In genomic region chr21:42913461-42913860, GRCh38 we compare ENCODE assay signal across 28 cellular contexts. TPM values are rescaled to one million over a fixed set of nuclear protein-coding genes. Genes with fewer than 3 reads are reported as not detected.
A peak's percentile ranks its signal among the peaks of the same experiment; 100 is the strongest.
DNase-seq lines count a peak whose midpoint lies in the region; ATAC-seq, FAIRE-seq and TF ChIP-seq lines count a peak whose summit lies in the region.
"Had no signal": no experiment of that assay in that cellular context is flagged by ENCODE, and none has a peak within 500 bp of the region (broad histone marks: within the 10 kb centered on the region; RNA-seq: fewer than 3 reads in every experiment).

No MANE protein-coding gene starts in this region.

- no peak for ATAC-seq in activated naive CD4-positive, alpha-beta T cell treated with anti-CD3 and anti-CD28 coated beads, Interleukin-2, amount 50 U/mL, for 72 hours
- no peak for ATAC-seq in effector memory CD8-positive, alpha-beta T cell (replicated peaks)
- ATAC-seq in HepG2 (peak; percentile 22; the same call in 1 of the 3 replicates), left colon (no peak)
- no peak for ATAC-seq in natural killer cell treated with Interleukin-12 subunit alpha and Interleukin-12 subunit beta and Interleukin-15 and Interleukin-18, amount 100 ng/mL, for 72 hours
- ATAC-seq: activated CD8-positive, alpha-beta memory T cell treated with anti-CD3 and anti-CD28 coated beads, Interleukin-2, amount 10 ng/mL, durations not matched to agents 7 days and 5 days; lower lobe of right lung had no signal

- TF ChIP-seq CTCF in HepG2 (CRISPR knock-in tag; IDR thresholded peaks at IDR 0.05) = no peak

- H3K36me3 Mint-ChIP-seq in activated naive CD4-positive, alpha-beta T cell treated with anti-CD3 and anti-CD28 coated beads, Interleukin-2, amount 50 U/mL, for 72 hours = no peaks in the 10 kb centered on the region
- peaks cover 39% of the 10 kb centered on the region for H3K36me3 Mint-ChIP-seq in effector memory CD8-positive, alpha-beta T cell (ENCODE audit: insufficient read depth)
- peaks cover 7% of the 10 kb centered on the region for H3K36me3 Mint-ChIP-seq in natural killer cell treated with Interleukin-12 subunit alpha and Interleukin-12 subunit beta and Interleukin-15 and Interleukin-18, amount 100 ng/mL, for 72 hours

- no peak for TF ChIP-seq EP300 in HepG2 (IDR thresholded peaks at IDR 0.05; ENCODE audit: low read depth in 2 of 2, low read length in 2 of 2)
- TF ChIP-seq EP300 in HepG2 (CRISPR knock-in tag; IDR thresholded peaks at IDR 0.05; ENCODE audit: borderline replicate concordance) = no peak

- no peaks in the 10 kb centered on the region for H3K9me3 Mint-ChIP-seq in activated naive CD4-positive, alpha-beta T cell treated with anti-CD3 and anti-CD28 coated beads, Interleukin-2, amount 50 U/mL, for 72 hours
- H3K9me3 Mint-ChIP-seq in effector memory CD8-positive, alpha-beta T cell = no peaks in the 10 kb centered on the region
- H3K9me3 Mint-ChIP-seq in natural killer cell treated with Interleukin-12 subunit alpha and Interleukin-12 subunit beta and Interleukin-15 and Interleukin-18, amount 100 ng/mL, for 72 hours = no peaks in the 10 kb centered on the region

- CTCF ChIA-PET in HepG2 (lab: Yijun Ruan, JAX; ENCODE audit: low intra/inter-chr PET ratio, low total read pairs) = no interaction called here

- no peak for DNase-seq in activated naive CD4-positive, alpha-beta T cell treated with anti-CD3 and anti-CD28 coated beads, Interleukin-2, amount 50 U/mL, for 72 hours (ENCODE audit: low spot score in 2 of 2)
- no peak for DNase-seq in activated naive CD4-positive, alpha-beta T cell treated with Interleukin-2 at 50 U/mL for 16 hours
- no peak for DNase-seq in effector memory CD8-positive, alpha-beta T cell
- no peak for DNase-seq in HepG2 (ENCODE audit: low spot score)
- no peak for DNase-seq in erythroblast (lab: John Stamatoyannopoulos, UW)
- no peak for DNase-seq in natural killer cell treated with Interleukin-12 subunit alpha and Interleukin-12 subunit beta and Interleukin-15 and Interleukin-18, amount 100 ng/mL, for 72 hours (ENCODE audit: low spot score)
- DNase-seq in left colon = no peak
- DNase-seq in activated CD4-positive, alpha-beta T cell treated with anti-CD3 and anti-CD28 coated beads for 4 hours = no peak
- DNase-seq: activated CD4-positive, alpha-beta T cell treated with anti-CD3 and anti-CD28 coated beads for 1 hour; activated CD8-positive, alpha-beta memory T cell treated with anti-CD3 and anti-CD28 coated beads, Interleukin-2, amount 10 ng/mL, durations not matched to agents 7 days and 5 days; amniotic stem cell; caudate nucleus; dorsolateral prefrontal cortex; head of caudate nucleus; lower lobe of right lung; NCI-H524 treated with DMSO at 0.1 percent for 48 hours; ovary; right lobe of liver; stimulated activated CD4-positive, alpha-beta T cell treated with anti-CD3 and anti-CD28 coated beads, Interleukin-15, amount 100 ng/mL, for 24 hours had no signal

- TF ChIP-seq RAD21 in HepG2 (CRISPR knock-in tag; IDR thresholded peaks at IDR 0.05) = no peak

- H3K79me2 ChIP-seq in HepG2 (ENCODE audit: insufficient read depth, low read length) = no peaks in the 10 kb centered on the region

- in situ Hi-C loops in HepG2 (cut with HindIII; ENCODE audit: extremely low pct_ligation_motif_present, low pct_unique_long_range_greater_than_20kb) = no loop called here

- no peak for FAIRE-seq in HepG2 (lab: Jason Lieb, UNC)
- FAIRE-seq: A204.1, D721Med, GM18507, urothelium cell line had no signal

- no peak for TF ChIP-seq POLR2A in HepG2 (IDR thresholded peaks at IDR 0.05; ENCODE audit: insufficient read depth in 1 of 2, low read depth in 2 of 2, low read length in 2 of 2)
- TF ChIP-seq POLR2A in erythroblast (IDR thresholded peaks at IDR 0.05; ENCODE audit: low read length) = no peak

- WGBS in HepG2 (ENCODE audit: low lambda C conversion rate) = 100% methylated on average over 1 of the region's 6 CpGs

- H2AFZ ChIP-seq in HepG2 (ENCODE audit: low read length) = no peak overlapping the region

- intact Hi-C loops in HepG2 (cut with micrococcal nuclease; ENCODE audit: unreplicated experiment) (no loop called here), left colon (cut with DNase I, micrococcal nuclease) (no loop called here)

- H3K9me3 ChIP-seq in HepG2 (ENCODE audit: low read length) = no peaks in the 10 kb centered on the region
- H3K9me3 ChIP-seq: BLaER1, lower lobe of right lung, ovary, right lobe of liver had no signal

- no peak overlapping the region for H3K4me2 ChIP-seq in HepG2 (ENCODE audit: low read depth, low read length)
- H3K4me2 ChIP-seq: BLaER1 had no signal

- no peaks in the 10 kb centered on the region for H4K20me1 ChIP-seq in HepG2 (ENCODE audit: insufficient read depth, low read length)
- H4K20me1 ChIP-seq: BLaER1 had no signal

- H3K9ac ChIP-seq in HepG2 (ENCODE audit: insufficient read depth, low read depth, low read length) = no peak overlapping the region
- H3K9ac ChIP-seq: BLaER1 had no signal

- no peak overlapping the region for H3K4me3 Mint-ChIP-seq in effector memory CD8-positive, alpha-beta T cell
- no peak overlapping the region for H3K4me3 Mint-ChIP-seq in natural killer cell treated with Interleukin-12 subunit alpha and Interleukin-12 subunit beta and Interleukin-15 and Interleukin-18, amount 100 ng/mL, for 72 hours
- H3K4me3 Mint-ChIP-seq: activated CD8-positive, alpha-beta memory T cell treated with anti-CD3 and anti-CD28 coated beads, Interleukin-2, amount 10 ng/mL, durations not matched to agents 7 days and 5 days had no signal

- no peaks in the 10 kb centered on the region for H3K4me1 ChIP-seq in HepG2 (ENCODE audit: insufficient read depth, low read length)
- H3K4me1 ChIP-seq: BLaER1, lower lobe of right lung, right lobe of liver had no signal

- peak overlapping the region; percentile 61 to 77 for H3K27ac Mint-ChIP-seq in activated naive CD4-positive, alpha-beta T cell treated with anti-CD3 and anti-CD28 coated beads, Interleukin-2, amount 50 U/mL, for 72 hours
- peak overlapping the region; percentile 15 to 30 for H3K27ac Mint-ChIP-seq in effector memory CD8-positive, alpha-beta T cell
- no peak overlapping the region for H3K27ac Mint-ChIP-seq in natural killer cell treated with Interleukin-12 subunit alpha and Interleukin-12 subunit beta and Interleukin-15 and Interleukin-18, amount 100 ng/mL, for 72 hours
- H3K27ac Mint-ChIP-seq: activated CD8-positive, alpha-beta memory T cell treated with anti-CD3 and anti-CD28 coated beads, Interleukin-2, amount 10 ng/mL, durations not matched to agents 7 days and 5 days had no signal

- POLR2A ChIA-PET in HepG2 (lab: Yijun Ruan, JAX) = interaction anchor here (0.6 kb wide), 1 partner anchor 21 kb away, joined by 3 read pairs; the partner anchor contains the start of gene NDUFV3

- H3K27me3 Mint-ChIP-seq in effector memory CD8-positive, alpha-beta T cell = no peaks in the 10 kb centered on the region
- H3K27me3 Mint-ChIP-seq in natural killer cell treated with Interleukin-12 subunit alpha and Interleukin-12 subunit beta and Interleukin-15 and Interleukin-18, amount 100 ng/mL, for 72 hours = no peaks in the 10 kb centered on the region
- H3K27me3 Mint-ChIP-seq: activated CD8-positive, alpha-beta memory T cell treated with anti-CD3 and anti-CD28 coated beads, Interleukin-2, amount 10 ng/mL, durations not matched to agents 7 days and 5 days had no signal

- H3K4me1 Mint-ChIP-seq in effector memory CD8-positive, alpha-beta T cell (ENCODE audit: low read depth in 2 of 2) = no peaks in the 10 kb centered on the region
- no peaks in the 10 kb centered on the region for H3K4me1 Mint-ChIP-seq in natural killer cell treated with Interleukin-12 subunit alpha and Interleukin-12 subunit beta and Interleukin-15 and Interleukin-18, amount 100 ng/mL, for 72 hours (ENCODE audit: low read depth in 2 of 2)

- H3K36me3 ChIP-seq in HepG2 (replicated peaks in 1 of 2; ENCODE audit: control insufficient read depth in 1 of 2, insufficient read depth in 2 of 2, low read length in 2 of 2) = peaks cover 3 to 21% of the 10 kb centered on the region in 2 experiments; a peak in 3 of 5 replicates
- H3K36me3 ChIP-seq: ovary had no signal

- BruUV-seq in HepG2 (replicated peaks; lab: Mats Ljungman, UMichigan) = no TSS peak

- H3K27me3 ChIP-seq in HepG2 (ENCODE audit: control insufficient read depth in 1 of 2, insufficient read depth in 2 of 2, low read length in 2 of 2) = no peaks in the 10 kb centered on the region; a peak in 1 of 5 replicates
- H3K27me3 ChIP-seq: BLaER1, dorsolateral prefrontal cortex, ovary, right lobe of liver had no signal

- H3K4me3 ChIP-seq in HepG2 (replicated peaks in 1 of 3; ENCODE audit: insufficient read depth in 1 of 3, low read depth in 2 of 3, low read length in 3 of 3) = no peak overlapping the region
- H3K4me3 ChIP-seq: BLaER1, dorsolateral prefrontal cortex, lower lobe of right lung, ovary, right lobe of liver had no signal

- H3K27ac ChIP-seq in HepG2 (ENCODE audit: extremely low read length, insufficient read depth, low read length) = no peak overlapping the region
- H3K27ac ChIP-seq: BLaER1, epithelial cell of prostate, lower lobe of right lung, ovary, right lobe of liver had no signal

RNA-seq across cellular contexts. Expression of gene ERVH48-1, which starts 12.0 kb away (rescaled TPM):
- 1 to 10 TPM in 1 of 2 donors, under 1 TPM in 1; 0.18 to 2.7 TPM for total RNA-seq in activated naive CD4-positive, alpha-beta T cell treated with anti-CD3 and anti-CD28 coated beads, Interleukin-2, amount 50 U/mL, for 72 hours
- total RNA-seq in HepG2 (2016; rRNA removed; fragmentation: Illumina TruSeq; extraction: Trizol) (not detected in 2 replicates), left colon (not detected)
- total RNA-seq in HepG2 (2016; cell fraction: cytosol; rRNA removed; fragmentation: Illumina TruSeq; extraction: Trizol; ENCODE audit: low read depth) = not detected in 2 replicates
- total RNA-seq in HepG2 (2016; cell fraction: insoluble cytoplasmic fraction; rRNA removed; fragmentation: Illumina TruSeq; extraction: Trizol) = not detected in 2 replicates
- total RNA-seq in HepG2 (2016; cell fraction: membrane; rRNA removed; fragmentation: Illumina TruSeq; extraction: Trizol) = not detected in 2 replicates
- not detected in 2 replicates for total RNA-seq in HepG2 (2016; cell fraction: nucleus; rRNA removed; fragmentation: Illumina TruSeq; extraction: Trizol)
- 1.0 and 1.8 TPM in 2 replicates for polyA plus RNA-seq in HepG2 (2011; rRNA removed)
- polyA plus RNA-seq in HepG2 (2011; cell fraction: cytosol; rRNA removed) = 1.00 and 1.2 TPM in 2 replicates
- 0.40 and 0.58 TPM in 2 replicates for polyA plus RNA-seq in HepG2 (2011; cell fraction: nucleus; rRNA removed)
- 1.5 and 1.6 TPM in 2 replicates for polyA plus RNA-seq in HepG2 (2012)
- polyA plus RNA-seq in HepG2 (2016; cell fraction: cytosol; fragmentation: Illumina TruSeq; extraction: Trizol; ENCODE audit: low read depth) = not detected in 2 replicates
- polyA plus RNA-seq in HepG2 (2016; cell fraction: insoluble cytoplasmic fraction; fragmentation: Illumina TruSeq; extraction: Trizol; ENCODE audit: low read depth) = not detected in 2 replicates
- not detected in 2 replicates for polyA plus RNA-seq in HepG2 (2016; cell fraction: membrane; fragmentation: Illumina TruSeq; extraction: Trizol; ENCODE audit: low read depth)
- not detected in 2 replicates for polyA plus RNA-seq in HepG2 (2016; cell fraction: nucleus; fragmentation: Illumina TruSeq; extraction: Trizol; ENCODE audit: insufficient read depth, low read depth)
- polyA minus RNA-seq in HepG2 (2011; rRNA and poly(A)+ RNA removed; ENCODE audit: low replicate concordance) = 0.84 and 1.8 TPM in 2 replicates
- 0.30 and 0.44 TPM in 2 replicates for polyA minus RNA-seq in HepG2 (2011; cell fraction: cytosol; rRNA and poly(A)+ RNA removed)
- polyA minus RNA-seq in HepG2 (2011; cell fraction: nucleus; rRNA and poly(A)+ RNA removed) = 0.13 and 0.25 TPM in 2 replicates
- total RNA-seq in natural killer cell treated with Interleukin-12 subunit alpha and Interleukin-12 subunit beta and Interleukin-15 and Interleukin-18, amount 100 ng/mL, for 72 hours = not detected
- total RNA-seq: activated CD8-positive, alpha-beta memory T cell treated with anti-CD3 and anti-CD28 coated beads, Interleukin-2, amount 10 ng/mL, durations not matched to agents 7 days and 5 days; dorsolateral prefrontal cortex; lower lobe of right lung; myocyte; RPMI7951; subcutaneous adipose tissue had no signal
- polyA plus RNA-seq: ovary had no signal

RNA-seq across cellular contexts. Expression of gene NDUFV3, which starts 20.4 kb away (rescaled TPM):
- 10 to 100 TPM; 25.3 to 25.7 TPM for total RNA-seq in activated naive CD4-positive, alpha-beta T cell treated with anti-CD3 and anti-CD28 coated beads, Interleukin-2, amount 50 U/mL, for 72 hours
- total RNA-seq in HepG2 (2016; rRNA removed; fragmentation: Illumina TruSeq; extraction: Trizol) = 29.6 and 35.7 TPM in 2 replicates
- total RNA-seq in HepG2 (2016; cell fraction: cytosol; rRNA removed; fragmentation: Illumina TruSeq; extraction: Trizol; ENCODE audit: low read depth) = 10.7 and 12.6 TPM in 2 replicates
- 29.5 and 34.4 TPM in 2 replicates for total RNA-seq in HepG2 (2016; cell fraction: insoluble cytoplasmic fraction; rRNA removed; fragmentation: Illumina TruSeq; extraction: Trizol)
- 17.4 and 17.6 TPM in 2 replicates for total RNA-seq in HepG2 (2016; cell fraction: membrane; rRNA removed; fragmentation: Illumina TruSeq; extraction: Trizol)
- total RNA-seq in HepG2 (2016; cell fraction: nucleus; rRNA removed; fragmentation: Illumina TruSeq; extraction: Trizol) = 14.6 and 17.9 TPM in 2 replicates
- polyA plus RNA-seq in HepG2 (2011; rRNA removed) = 14.2 and 15.4 TPM in 2 replicates
- polyA plus RNA-seq in HepG2 (2011; cell fraction: cytosol; rRNA removed) = 15.0 and 17.3 TPM in 2 replicates
- polyA plus RNA-seq in HepG2 (2011; cell fraction: nucleus; rRNA removed) = 11.9 and 13.2 TPM in 2 replicates
- 17.6 and 21.1 TPM in 2 replicates for polyA plus RNA-seq in HepG2 (2012)
- 11.7 and 13.4 TPM in 2 replicates for polyA plus RNA-seq in HepG2 (2016; cell fraction: cytosol; fragmentation: Illumina TruSeq; extraction: Trizol; ENCODE audit: low read depth)
- polyA plus RNA-seq in HepG2 (2016; cell fraction: insoluble cytoplasmic fraction; fragmentation: Illumina TruSeq; extraction: Trizol; ENCODE audit: low read depth) = 27.9 and 29.5 TPM in 2 replicates
- polyA plus RNA-seq in HepG2 (2016; cell fraction: membrane; fragmentation: Illumina TruSeq; extraction: Trizol; ENCODE audit: low read depth) = 13.6 and 15.3 TPM in 2 replicates
- 20.7 and 24.6 TPM in 2 replicates for polyA plus RNA-seq in HepG2 (2016; cell fraction: nucleus; fragmentation: Illumina TruSeq; extraction: Trizol; ENCODE audit: insufficient read depth, low read depth)
- polyA minus RNA-seq in HepG2 (2011; rRNA and poly(A)+ RNA removed; ENCODE audit: low replicate concordance) = 10.6 and 20.7 TPM in 2 replicates
- polyA minus RNA-seq in HepG2 (2011; cell fraction: cytosol; rRNA and poly(A)+ RNA removed) = 14.2 and 15.6 TPM in 2 replicates
- polyA minus RNA-seq in HepG2 (2011; cell fraction: nucleus; rRNA and poly(A)+ RNA removed) = 8.2 and 14.2 TPM in 2 replicates
- total RNA-seq in natural killer cell treated with Interleukin-12 subunit alpha and Interleukin-12 subunit beta and Interleukin-15 and Interleukin-18, amount 100 ng/mL, for 72 hours = 10 to 100 TPM; 32.9 to 54.0 TPM
- total RNA-seq in left colon = 10 to 100 TPM; 35.7 to 38.2 TPM

RNA-seq across cellular contexts. Expression of gene WDR4, which starts 34.1 kb away (rescaled TPM):
- total RNA-seq in activated naive CD4-positive, alpha-beta T cell treated with anti-CD3 and anti-CD28 coated beads, Interleukin-2, amount 50 U/mL, for 72 hours = 10 to 100 TPM; 25.6 to 38.7 TPM
- total RNA-seq in HepG2 (2016; rRNA removed; fragmentation: Illumina TruSeq; extraction: Trizol) = 14.4 and 14.8 TPM in 2 replicates
- 5.6 and 6.6 TPM in 2 replicates for total RNA-seq in HepG2 (2016; cell fraction: cytosol; rRNA removed; fragmentation: Illumina TruSeq; extraction: Trizol; ENCODE audit: low read depth)
- 13.1 and 14.9 TPM in 2 replicates for total RNA-seq in HepG2 (2016; cell fraction: insoluble cytoplasmic fraction; rRNA removed; fragmentation: Illumina TruSeq; extraction: Trizol)
- total RNA-seq in HepG2 (2016; cell fraction: membrane; rRNA removed; fragmentation: Illumina TruSeq; extraction: Trizol) = 6.4 and 7.7 TPM in 2 replicates
- 19.0 and 23.6 TPM in 2 replicates for total RNA-seq in HepG2 (2016; cell fraction: nucleus; rRNA removed; fragmentation: Illumina TruSeq; extraction: Trizol)
- polyA plus RNA-seq in HepG2 (2011; rRNA removed) = 10.9 and 11.3 TPM in 2 replicates
- 9.4 and 15.2 TPM in 2 replicates for polyA plus RNA-seq in HepG2 (2011; cell fraction: cytosol; rRNA removed)
- polyA plus RNA-seq in HepG2 (2011; cell fraction: nucleus; rRNA removed) = 45.2 and 52.9 TPM in 2 replicates
- 10.2 and 10.8 TPM in 2 replicates for polyA plus RNA-seq in HepG2 (2012)
- polyA plus RNA-seq in HepG2 (2016; cell fraction: cytosol; fragmentation: Illumina TruSeq; extraction: Trizol; ENCODE audit: low read depth) = 3.4 and 3.8 TPM in 2 replicates
- polyA plus RNA-seq in HepG2 (2016; cell fraction: insoluble cytoplasmic fraction; fragmentation: Illumina TruSeq; extraction: Trizol; ENCODE audit: low read depth) = 17.9 and 21.8 TPM in 2 replicates
- 5.6 and 6.6 TPM in 2 replicates for polyA plus RNA-seq in HepG2 (2016; cell fraction: membrane; fragmentation: Illumina TruSeq; extraction: Trizol; ENCODE audit: low read depth)
- 29.4 and 30.7 TPM in 2 replicates for polyA plus RNA-seq in HepG2 (2016; cell fraction: nucleus; fragmentation: Illumina TruSeq; extraction: Trizol; ENCODE audit: insufficient read depth, low read depth)
- polyA minus RNA-seq in HepG2 (2011; rRNA and poly(A)+ RNA removed; ENCODE audit: low replicate concordance) = 35.6 and 97.8 TPM in 2 replicates
- polyA minus RNA-seq in HepG2 (2011; cell fraction: cytosol; rRNA and poly(A)+ RNA removed) = 5.3 and 5.5 TPM in 2 replicates
- 31.8 and 38.4 TPM in 2 replicates for polyA minus RNA-seq in HepG2 (2011; cell fraction: nucleus; rRNA and poly(A)+ RNA removed)
- 100 to 1,000 TPM in 1 of 2 donors, 10 to 100 TPM in 1; 28.5 to 112 TPM for total RNA-seq in natural killer cell treated with Interleukin-12 subunit alpha and Interleukin-12 subunit beta and Interleukin-15 and Interleukin-18, amount 100 ng/mL, for 72 hours
- total RNA-seq in left colon = 10 to 100 TPM; 10.5 to 21.5 TPM

Comparison
In these comparisons a context has a peak if more than half of its experiments do, and no peak if none do; other contexts are left out.
1. H3K27ac Mint-ChIP-seq: peak in activated naive CD4-positive, alpha-beta T cell treated with anti-CD3 and anti-CD28 coated beads, Interleukin-2, amount 50 U/mL, for 72 hours (2 of 2) and effector memory CD8-positive, alpha-beta T cell (2 of 2); none in natural killer cell treated with Interleukin-12 subunit alpha and Interleukin-12 subunit beta and Interleukin-15 and Interleukin-18, amount 100 ng/mL, for 72 hours (0 of 2).